8 cellular contexts compared by ENCODE assay signal in genomic region chr7:90153943-90154761, GRCh38. TPM values are rescaled to one million over a fixed set of nuclear protein-coding genes. Genes with fewer than 3 reads are reported as not detected.
DNase-seq lines count a peak whose midpoint lies in the region; ATAC-seq, FAIRE-seq and TF ChIP-seq lines count a peak whose summit lies in the region.
"Not testable (repeated sequence)": the region's sequence is repeated elsewhere in the genome, so short reads cannot be mapped to it uniquely, and the experiment has no call there.

Gene STEAP1 (plus strand): TSS chr7:90154469. CDS start chr7:90159789, 5,320 bp downstream.

- not testable (repeated sequence) for H2BK12ac ChIP-seq in H1 (ENCODE audit: low read depth, low read length)

- H3K4ac ChIP-seq in H1 (replicated peaks; ENCODE audit: insufficient read length, low read depth, low read length) = not testable (repeated sequence)

- peak within 1 kb of the TSS; percentile 20 to 94 for H3K4me2 ChIP-seq in H1 (ENCODE audit: insufficient read depth in 1 of 2, low read depth in 2 of 2, low read length in 2 of 2)

- not testable (repeated sequence) for H3K9me3 Mint-ChIP-seq in activated CD8-positive, alpha-beta memory T cell treated with anti-CD3 and anti-CD28 coated beads, Interleukin-2, amount 10 ng/mL, durations not matched to agents 7 days and 5 days (ENCODE audit: low read depth); memory B cell

- TF ChIP-seq CTCF in H1 (IDR thresholded peaks at IDR 0.05; ENCODE audit: control extremely low read depth in 1 of 3, insufficient read depth in 1 of 3, low read depth in 1 of 3, low read length in 3 of 3) = peak; percentile 78 to 82 (median 80)

- CTCF ChIA-PET in activated CD8-positive, alpha-beta memory T cell treated with anti-CD3 and anti-CD28 coated beads, Interleukin-2, amount 10 ng/mL, durations not matched to agents 7 days and 5 days (lab: Charles Lee) = interaction anchor here (0.7 to 4.7 kb wide), 17 partner anchors 11 to 277 kb away, joined by 3 to 69 read pairs (median 5); partner anchors contain the start of genes GTPBP10 and STEAP2
- CTCF ChIA-PET in H1 (lab: Charles Lee; ENCODE audit: partially characterized antibody) = interaction anchor here (0.6 to 2.4 kb wide), 21 partner anchors 58 to 1968 kb away, joined by 3 to 11 read pairs (median 3); partner anchors contain the start of gene STEAP2

- not testable (repeated sequence) for H3K27me3 ChIP-seq in H1 (replicated peaks in 1 of 4; ENCODE audit: control insufficient read depth in 3 of 4, extremely low read depth in 1 of 4, insufficient read depth in 3 of 4, low read length in 3 of 4)

- H4K5ac ChIP-seq in H1 (ENCODE audit: insufficient read length, low read depth, low read length) = not testable (repeated sequence)

- H3K79me2 ChIP-seq in H1 (ENCODE audit: control insufficient read depth in 1 of 2, insufficient read depth in 2 of 2, low read length in 2 of 2) = not testable (repeated sequence)

- peak; percentile 56 to 64 for TF ChIP-seq RAD21 in H1 (IDR thresholded peaks at IDR 0.05 in 1 of 2, conservative IDR thresholded peaks at IDR 0.05 in 1 of 2; ENCODE audit: low read depth in 2 of 2, low read length in 2 of 2)

- not testable (repeated sequence) for H3K27ac Mint-ChIP-seq in activated CD8-positive, alpha-beta memory T cell treated with anti-CD3 and anti-CD28 coated beads, Interleukin-2, amount 10 ng/mL, durations not matched to agents 7 days and 5 days; memory B cell

- H3K4me1 ChIP-seq in H1 (replicated peaks in 1 of 4; ENCODE audit: control insufficient read depth in 3 of 4, insufficient read depth in 4 of 4, low read length in 3 of 4) = not testable (repeated sequence)

- H2BK5ac ChIP-seq in H1 (ENCODE audit: low read depth, low read length) = not testable (repeated sequence)

- H3K79me1 ChIP-seq in H1 (ENCODE audit: low read depth, low read length) = not testable (repeated sequence)

- POLR2A ChIA-PET in H1 (lab: Charles Lee; ENCODE audit: partially characterized antibody) = interaction anchor here (1.4 kb wide), 1 partner anchor 92 kb away, joined by 4 read pairs; no protein-coding TSS in a partner anchor

- H3K4me3 Mint-ChIP-seq in activated CD8-positive, alpha-beta memory T cell treated with anti-CD3 and anti-CD28 coated beads, Interleukin-2, amount 10 ng/mL, durations not matched to agents 7 days and 5 days = peak within 1 kb of the TSS; percentile 31
- peak within 1 kb of the TSS; percentile 75 for H3K4me3 Mint-ChIP-seq in memory B cell

- not testable (repeated sequence) for H3K36me3 Mint-ChIP-seq in activated CD8-positive, alpha-beta memory T cell treated with anti-CD3 and anti-CD28 coated beads, Interleukin-2, amount 10 ng/mL, durations not matched to agents 7 days and 5 days; memory B cell

- H3K56ac ChIP-seq in H1 (replicated peaks; ENCODE audit: insufficient read length, low read depth, low read length) = not testable (repeated sequence)

- peak within 1 kb of the TSS in 2 of 4 experiments; percentile 45 to 64; a peak in 2 of 7 replicates for H3K9ac ChIP-seq in H1 (replicated peaks in 1 of 4; ENCODE audit: extremely low read depth in 1 of 4, low read depth in 3 of 4, low read length in 3 of 4)

- TF ChIP-seq POLR2A in H1 (IDR thresholded peaks at IDR 0.05; ENCODE audit: control extremely low read depth in 1 of 2, low read depth in 2 of 2, low read length in 2 of 2) = peak in 1 of 2 experiments; percentile 55; a peak in 1 of 3 replicates

- peak within 1 kb of the TSS; percentile 85 for H4K8ac ChIP-seq in H1 (ENCODE audit: extremely low read depth, insufficient read depth, low read length)

- not testable (repeated sequence) for FAIRE-seq in H1 (lab: Jason Lieb, UNC)

- peaks cover 35% of the 10 kb centered on the region for H3K27me3 Mint-ChIP-seq in activated CD8-positive, alpha-beta memory T cell treated with anti-CD3 and anti-CD28 coated beads, Interleukin-2, amount 10 ng/mL, durations not matched to agents 7 days and 5 days
- not testable (repeated sequence) for H3K27me3 Mint-ChIP-seq in memory B cell

- H4K20me1 ChIP-seq in H1 (replicated peaks in 1 of 2; ENCODE audit: control insufficient read depth in 1 of 2, insufficient read depth in 2 of 2, low read length in 2 of 2) = not testable (repeated sequence)

- not testable (repeated sequence) for H2AK5ac ChIP-seq in H1 (ENCODE audit: low read depth, low read length)

- not testable (repeated sequence) for H3K23ac ChIP-seq in H1 (ENCODE audit: insufficient read length)

- not testable (repeated sequence) for H2BK20ac ChIP-seq in H1 (ENCODE audit: low read length)

- not testable (repeated sequence) for H4K91ac ChIP-seq in H1 (replicated peaks; ENCODE audit: insufficient read length, low read length)

- H2BK15ac ChIP-seq in H1 (ENCODE audit: low read length) = not testable (repeated sequence)

- H3K9me3 ChIP-seq in H1 (ENCODE audit: insufficient read depth in 2 of 2, low read depth in 1 of 2, low read length in 1 of 2) = not testable (repeated sequence)

- H2BK120ac ChIP-seq in H1 (replicated peaks; ENCODE audit: low read depth, low read length) = not testable (repeated sequence)

- ATAC-seq in GM19468 (IDR thresholded peaks at IDR 0.05; ENCODE audit: extremely low read depth, unreplicated experiment) (peak; percentile 96), memory B cell (ENCODE audit: low read depth) (peak; percentile 96)
- peak; percentile 99 for ATAC-seq in activated CD8-positive, alpha-beta memory T cell treated with anti-CD3 and anti-CD28 coated beads, Interleukin-2, amount 10 ng/mL, durations not matched to agents 7 days and 5 days

- H3K23me2 ChIP-seq in H1 (ENCODE audit: low read depth, low read length) = not testable (repeated sequence)

- H3K14ac ChIP-seq in H1 (ENCODE audit: insufficient read length) = not testable (repeated sequence)

- H3K27ac ChIP-seq in H1 (ENCODE audit: low read depth, low read length) = peak within 1 kb of the TSS; percentile 45; the same call in 1 of the 2 replicates

- H3K4me1 Mint-ChIP-seq in activated CD8-positive, alpha-beta memory T cell treated with anti-CD3 and anti-CD28 coated beads, Interleukin-2, amount 10 ng/mL, durations not matched to agents 7 days and 5 days; memory B cell: not testable (repeated sequence)

- TF ChIP-seq EP300 in H1 (IDR thresholded peaks at IDR 0.05; ENCODE audit: borderline replicate concordance in 1 of 2, low read depth in 2 of 2, low read length in 2 of 2) = not testable (repeated sequence)

- H3K18ac ChIP-seq in H1 (ENCODE audit: extremely low read depth, low read length) = 0 out of 2 replicates have a peak within 1 kb of the TSS, but pooled peaks have one; percentile 71

- H3K4me3 ChIP-seq in H1 (ENCODE audit: extremely low read depth in 1 of 4, insufficient read depth in 2 of 4, low read depth in 3 of 4, low read length in 4 of 4) = peak within 1 kb of the TSS; percentile 44 to 74 (median 50)

- not testable (repeated sequence) for H3K36me3 ChIP-seq in H1 (ENCODE audit: control insufficient read depth in 2 of 4, insufficient read depth in 4 of 4, low read length in 3 of 4)

- peak; percentile 82 for DNase-seq in COLO668 (lab: John Stamatoyannopoulos, UW; ENCODE audit: unreplicated experiment)
- DNase-seq in HK-2 (ENCODE audit: unreplicated experiment) = peak; percentile 93
- peak; percentile 94 for DNase-seq in NOMO-1 (lab: John Stamatoyannopoulos, UW; ENCODE audit: unreplicated experiment in 2 of 2)
- DNase-seq in activated CD8-positive, alpha-beta memory T cell treated with anti-CD3 and anti-CD28 coated beads, Interleukin-2, amount 10 ng/mL, durations not matched to agents 7 days and 5 days = peak; percentile 87
- DNase-seq in H1 (ENCODE audit: low read depth in 1 of 2, low spot score in 2 of 2) = peak; percentile 85 to 98
- DNase-seq in memory B cell (ENCODE audit: low spot score in 2 of 2) = peak; percentile 86 to 95
- DNase-seq in stimulated activated CD4-positive, alpha-beta T cell treated with anti-CD3 and anti-CD28 coated beads, TNF-alpha, amount 100 ng/mL, for 24 hours (ENCODE audit: low read depth in 3 of 3) = peak; percentile 76 to 87 (median 76)

- H2AFZ ChIP-seq in H1 (ENCODE audit: low read length) = peak within 1 kb of the TSS; percentile 97

- 19% methylated on average over 39 of the region's 56 CpGs; no CpG with 5 or more reads in 1 of the 2 experiments for WGBS in H1 (ENCODE audit: extremely low coverage in 1 of 2, insufficient coverage in 1 of 2, insufficient read length in 1 of 2, insufficient replicate concordance in 2 of 2, low coverage in 1 of 2, low lambda C conversion rate in 2 of 2, missing lambda C conversion rate in 1 of 2), 2 experiments

TF ChIP-seq in H1, 55 proteins besides CTCF, POLR2A, EP300 and RAD21 (continues in another document):
- 0 out of 2 replicates have a peak, but pooled peaks have one; percentile 22 for TF ChIP-seq TEAD4 (IDR thresholded peaks at IDR 0.05; ENCODE audit: low read depth, low read length)
- peak; percentile 61 for TF ChIP-seq CREB1 (IDR thresholded peaks at IDR 0.05)
- peak; percentile 28; the same call in 1 of the 2 replicates for TF ChIP-seq TAF1 (IDR thresholded peaks at IDR 0.05; ENCODE audit: low read depth, low read length)
- TF ChIP-seq RBBP5 (IDR thresholded peaks at IDR 0.05; ENCODE audit: borderline replicate concordance, low read depth, low read length) = peak; percentile 47; the same call in 1 of the 2 replicates
- TF ChIP-seq SP1 (IDR thresholded peaks at IDR 0.05; ENCODE audit: low read depth, low read length) = 0 out of 2 replicates have a peak, but pooled peaks have one; percentile 22
- peak; percentile 68; the same call in 1 of the 2 replicates for TF ChIP-seq PHF8 (conservative IDR thresholded peaks at IDR 0.05; ENCODE audit: low read depth, low read length)
- peak; percentile 46; the same call in 1 of the 2 replicates for TF ChIP-seq TBP (IDR thresholded peaks at IDR 0.05; ENCODE audit: low read depth, low read length)
- TF ChIP-seq KDM4A (IDR thresholded peaks at IDR 0.05; ENCODE audit: low read depth, low read length, severe bottlenecking) = peak; percentile 83
- peak in 1 of 2 experiments; percentile 38; a peak in 1 of 4 replicates for TF ChIP-seq SIN3A (conservative IDR thresholded peaks at IDR 0.05 in 1 of 2, IDR thresholded peaks at IDR 0.05 in 1 of 2; ENCODE audit: low read depth in 1 of 2, low read length in 2 of 2)

RNA-seq across cellular contexts. Expression of gene STEAP1, which starts in this region (rescaled TPM):
- under 1 TPM in 1 of 2 experiments, not detected in 1; 0.75 TPM for total RNA-seq in activated CD8-positive, alpha-beta memory T cell treated with anti-CD3 and anti-CD28 coated beads, Interleukin-2, amount 10 ng/mL, durations not matched to agents 7 days and 5 days
- 8.1 and 9.5 TPM in 2 replicates for total RNA-seq in H1 (2021; fragmentation: NEBNext Ultra II Directional; extraction: Animal tissue kit (Norgen Biotek cat#: 25700))
- polyA plus RNA-seq in H1 (2011; rRNA removed) = 3.6 and 9.2 TPM in 2 replicates
- polyA plus RNA-seq in H1 (2011; cell fraction: cytosol; rRNA removed) = 8.8 TPM
- 1.7 TPM for polyA plus RNA-seq in H1 (2011; cell fraction: nucleus; rRNA removed)
- polyA plus RNA-seq in H1 (2012, experiment 1 of 2) = 6.2 to 14.9 TPM (median 8.8 TPM) in 4 replicates
- 2.9 TPM for polyA plus RNA-seq in H1 (2012, experiment 2 of 2)
- polyA plus RNA-seq in H1 (2013, experiment 1 of 2) = 15.9 TPM
- polyA plus RNA-seq in H1 (2013, experiment 2 of 2) = 19.5 TPM
- polyA minus RNA-seq in H1 (2011; rRNA and poly(A)+ RNA removed) = 4.0 and 5.3 TPM in 2 replicates
- 2.3 TPM for polyA minus RNA-seq in H1 (2011; cell fraction: cytosol; rRNA and poly(A)+ RNA removed)
- 4.7 TPM for polyA minus RNA-seq in H1 (2011; cell fraction: nucleus; rRNA and poly(A)+ RNA removed)

Comparison
In these comparisons a context has a peak if more than half of its experiments do, and no peak if none do; other contexts are left out.
1. Peak in every context shown above with its lines: DNase-seq, ATAC-seq, H3K4me3 ChIP-seq and H3K27ac ChIP-seq.
2. Peak in DNase-seq and ATAC-seq in activated CD8-positive, alpha-beta memory T cell treated with anti-CD3 and anti-CD28 coated beads, Interleukin-2, amount 10 ng/mL, durations not matched to agents 7 days and 5 days; RNA of the gene not detected or under 1 TPM.